Comparison of ENCODE assay signal across 21 cellular contexts in the genomic region with DNA sequence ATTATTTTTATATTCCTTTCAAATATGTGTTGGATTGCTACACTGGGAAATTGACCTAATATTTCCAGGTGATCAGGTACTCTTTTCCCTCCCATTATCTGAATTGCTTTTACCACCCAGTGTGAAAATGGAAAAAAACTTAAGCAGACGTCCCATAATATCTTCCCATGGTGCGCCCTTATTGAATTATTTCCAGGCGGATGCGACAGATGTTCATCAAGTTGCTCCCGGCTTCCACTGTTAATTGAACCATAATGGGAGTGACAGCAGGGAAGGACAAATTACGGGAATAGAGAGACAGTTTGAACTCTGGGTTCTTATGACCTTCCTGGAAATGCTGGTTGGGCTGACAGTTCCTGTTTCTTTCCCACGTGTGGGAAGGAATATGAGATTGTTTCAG.
"Had no signal": no experiment of that assay in that cellular context is flagged by ENCODE, and none has a peak within 500 bp of the region (broad histone marks: within the 10 kb centered on the region; RNA-seq: fewer than 3 reads in every experiment).

No MANE protein-coding gene starts in this region.

- DNase-seq: activated CD4-positive, alpha-beta T cell treated with anti-CD3 and anti-CD28 coated beads for 36 hours; activated CD4-positive, CD25-positive, alpha-beta regulatory T cell; activated CD8-positive, alpha-beta memory T cell treated with anti-CD3 and anti-CD28 coated beads, Interleukin-2, amount 10 ng/mL, durations not matched to agents 7 days and 5 days; activated CD8-positive, alpha-beta T cell treated with anti-CD3 and anti-CD28 coated beads, Interleukin-2, amount 10 ng/mL, durations not matched to agents 7 days and 5 days; activated naive CD4-positive, alpha-beta T cell; activated T-cell treated with anti-CD3 and anti-CD28 coated beads, Interleukin-2, amount 50 U/mL, for 72 hours; effector memory CD4-positive, alpha-beta T cell; erythroblast; gastrocnemius medialis; islet precursor cell; mammary epithelial cell; naive thymus-derived CD8-positive, alpha-beta T cell; occipital lobe; psoas muscle; stimulated activated CD4-positive, alpha-beta T cell treated with anti-CD3 and anti-CD28 coated beads, Interleukin-15, amount 100 ng/mL, for 24 hours; stimulated activated CD4-positive, alpha-beta T cell treated with anti-CD3 and anti-CD28 coated beads, Interleukin-2, amount 100 ng/mL, for 24 hours; stimulated activated naive B cell treated with anti-CD40 and anti-IgM and Interleukin-4, amounts not matched to agents 10 μg/mL and 1 μg/mL and 100 μg/mL, for 72 hours; stomach; thyroid gland; upper lobe of left lung had no signal

- ATAC-seq: activated CD4-positive, alpha-beta T cell treated with anti-CD3 and anti-CD28 coated beads for 36 hours; activated CD8-positive, alpha-beta memory T cell treated with anti-CD3 and anti-CD28 coated beads, Interleukin-2, amount 10 ng/mL, durations not matched to agents 7 days and 5 days; activated CD8-positive, alpha-beta T cell treated with anti-CD3 and anti-CD28 coated beads, Interleukin-2, amount 10 ng/mL, durations not matched to agents 7 days and 5 days; activated naive CD4-positive, alpha-beta T cell treated with anti-CD3 and anti-CD28 coated beads, Interleukin-2, amount 50 U/mL, for 72 hours; activated T-cell treated with anti-CD3 and anti-CD28 coated beads, Interleukin-2, amount 50 U/mL, for 72 hours; gastrocnemius medialis; naive thymus-derived CD8-positive, alpha-beta T cell; psoas muscle; stimulated activated naive B cell treated with anti-CD40 and anti-IgM and Interleukin-4, amounts not matched to agents 10 μg/mL and 1 μg/mL and 100 μg/mL, for 72 hours had no signal
